Comparison of ENCODE assay signal across 19 cellular contexts in the genomic region with DNA sequence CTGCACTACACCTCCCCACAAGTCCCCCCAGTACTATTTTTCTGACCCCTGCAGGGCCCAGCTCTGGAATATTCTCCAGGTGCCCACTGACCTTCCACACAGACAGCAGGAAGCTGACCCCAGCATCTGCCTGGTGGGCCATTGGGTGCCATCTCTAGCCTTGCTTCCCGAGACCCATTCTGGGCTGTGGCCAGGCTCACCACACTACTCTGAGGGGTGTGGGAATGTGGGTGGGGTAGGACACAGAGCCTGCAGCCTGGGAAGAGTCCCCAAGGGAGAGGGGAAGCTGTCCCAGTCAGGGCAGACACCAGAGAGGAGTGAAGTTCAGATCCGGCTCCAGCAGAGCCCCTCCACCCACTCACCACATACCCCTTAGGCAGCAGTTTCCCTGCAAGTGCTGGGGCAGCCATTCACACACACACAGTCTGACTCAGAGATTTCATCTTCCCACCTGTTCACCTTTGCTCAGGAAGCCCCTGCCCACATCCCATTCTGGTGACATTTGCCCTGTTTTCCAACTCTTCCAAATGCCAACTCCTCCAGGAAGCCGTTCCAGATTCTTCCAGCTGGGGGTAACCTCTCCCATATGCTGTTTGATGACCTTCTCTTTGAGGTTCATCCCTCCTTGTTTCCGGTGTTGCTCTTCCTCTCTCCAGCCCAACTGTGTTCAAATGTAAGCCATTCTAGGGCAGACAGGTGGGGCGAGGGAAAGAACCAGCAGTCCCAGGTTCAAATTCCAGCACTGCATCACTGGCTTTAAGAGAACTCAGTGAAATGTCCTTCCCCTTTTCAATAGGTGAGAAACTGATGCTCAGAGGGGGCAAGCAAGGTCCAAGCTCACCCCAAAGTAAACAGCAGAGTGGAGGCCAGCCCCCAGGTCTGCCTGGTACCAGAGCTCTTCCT. TPM values are rescaled to one million over a fixed set of nuclear protein-coding genes. Genes with fewer than 3 reads are reported as not detected.
DNase-seq lines count a peak whose midpoint lies in the region; ATAC-seq, FAIRE-seq and TF ChIP-seq lines count a peak whose summit lies in the region.
"Had no signal": no experiment of that assay in that cellular context is flagged by ENCODE, and none has a peak within 500 bp of the region (broad histone marks: within the 10 kb centered on the region; RNA-seq: fewer than 3 reads in every experiment).

No MANE protein-coding gene starts in this region.

- no peak for FAIRE-seq in kidney (lab: Jason Lieb, UNC)
- FAIRE-seq: HTR-8/SVneo had no signal

- peaks cover 42% of the 10 kb centered on the region for H3K4me1 Mint-ChIP-seq in progenitor cell of endocrine pancreas (ENCODE audit: low read depth)
- H3K4me1 Mint-ChIP-seq: central memory CD8-positive, alpha-beta T cell; immature natural killer cell had no signal

- no peak overlapping the region for H3K9ac ChIP-seq in kidney (ENCODE audit: low read length in 2 of 2)

- WGBS in body of pancreas, 2 donors: 44 to 67% methylated on average over 5 of the region's 5 CpGs
- WGBS in gastroesophageal sphincter (ENCODE audit: low coverage in 1 of 2), 2 donors: 56 to 83% methylated on average over 3 of the region's 5 CpGs

- TF ChIP-seq POLR2A in body of pancreas (IDR thresholded peaks at IDR 0.05): no peak
- TF ChIP-seq POLR2A in gastroesophageal sphincter (IDR thresholded peaks at IDR 0.05): no peak

- intact Hi-C loops in body of pancreas (cut with DNase I) (no loop called here), tibial artery (cut with DNase I; ENCODE audit: low total_unique reads) (no loop called here), kidney (cut with DNase I) (no loop called here)

- peaks cover 5% of the 10 kb centered on the region for H3K27me3 Mint-ChIP-seq in progenitor cell of endocrine pancreas
- H3K27me3 Mint-ChIP-seq: central memory CD8-positive, alpha-beta T cell had no signal

- H3K27ac ChIP-seq in body of pancreas: peak overlapping the region; percentile 76 to 88 (median 82)
- H3K27ac ChIP-seq in gastroesophageal sphincter: peak overlapping the region in 1 of 4 donors; percentile 48
- no peak overlapping the region for H3K27ac ChIP-seq in tibial artery
- H3K27ac ChIP-seq in kidney (ENCODE audit: low read depth in 2 of 2, low read length in 2 of 2): peak overlapping the region in 1 of 2 donors; percentile 20
- H3K27ac ChIP-seq: VCaP had no signal

- peak overlapping the region; percentile 53 for H3K27ac Mint-ChIP-seq in progenitor cell of endocrine pancreas
- H3K27ac Mint-ChIP-seq: activated T-helper 1 cell treated with anti-CD3 and anti-CD28 coated beads, Interleukin-12 subunit alpha, Interleukin-12 subunit beta, Interleukin-2, Interleukin-4 antibody, amounts not matched to agents 30 ng/mL and 10 ng/mL and 1 ng/mL, durations not matched to agents 14 hours and 24 hours and 36 hours; immature natural killer cell had no signal

- no peak for TF ChIP-seq CTCF in body of pancreas (IDR thresholded peaks at IDR 0.05)
- no peak for TF ChIP-seq CTCF in gastroesophageal sphincter (IDR thresholded peaks at IDR 0.05)
- no peak for TF ChIP-seq CTCF in progenitor cell of endocrine pancreas (IDR thresholded peaks at IDR 0.05; ENCODE audit: unreplicated experiment)
- no peak for TF ChIP-seq CTCF in tibial artery (IDR thresholded peaks at IDR 0.05)
- no peak for TF ChIP-seq CTCF in kidney (IDR thresholded peaks at IDR 0.05; ENCODE audit: borderline replicate concordance, extremely low read depth, insufficient read depth)

- H3K9me3 Mint-ChIP-seq in progenitor cell of endocrine pancreas (ENCODE audit: low read depth): no peaks in the 10 kb centered on the region
- H3K9me3 Mint-ChIP-seq: activated T-helper 1 cell treated with anti-CD3 and anti-CD28 coated beads, Interleukin-12 subunit alpha, Interleukin-12 subunit beta, Interleukin-2, Interleukin-4 antibody, amounts not matched to agents 30 ng/mL and 10 ng/mL and 1 ng/mL, durations not matched to agents 14 hours and 24 hours and 36 hours; central memory CD8-positive, alpha-beta T cell; immature natural killer cell had no signal

- no peaks in the 10 kb centered on the region for H3K9me3 ChIP-seq in body of pancreas
- H3K9me3 ChIP-seq in gastroesophageal sphincter: no peaks in the 10 kb centered on the region
- H3K9me3 ChIP-seq in tibial artery: no peaks in the 10 kb centered on the region
- H3K9me3 ChIP-seq in kidney (ENCODE audit: control insufficient read depth in 1 of 2, low read length in 2 of 2): no peaks in the 10 kb centered on the region

- no peaks in the 10 kb centered on the region for H3K27me3 ChIP-seq in body of pancreas
- peaks cover 6% of the 10 kb centered on the region for H3K27me3 ChIP-seq in gastroesophageal sphincter
- H3K27me3 ChIP-seq in tibial artery: peaks cover 0 to 4% of the 10 kb centered on the region in 2 donors

- no peak for TF ChIP-seq EP300 in gastroesophageal sphincter (IDR thresholded peaks at IDR 0.05)

- ATAC-seq in body of pancreas: no peak
- peak; percentile 55 for ATAC-seq in gastroesophageal sphincter

- no peak overlapping the region for H3K4me3 Mint-ChIP-seq in progenitor cell of endocrine pancreas (ENCODE audit: low read depth)
- H3K4me3 Mint-ChIP-seq: activated T-helper 1 cell treated with anti-CD3 and anti-CD28 coated beads, Interleukin-12 subunit alpha, Interleukin-12 subunit beta, Interleukin-2, Interleukin-4 antibody, amounts not matched to agents 30 ng/mL and 10 ng/mL and 1 ng/mL, durations not matched to agents 14 hours and 24 hours and 36 hours; central memory CD8-positive, alpha-beta T cell; immature natural killer cell had no signal

- H3K4me3 ChIP-seq in body of pancreas: peak overlapping the region in 1 of 2 donors; percentile 2
- H3K4me3 ChIP-seq in gastroesophageal sphincter: peak overlapping the region; percentile 4 to 41
- H3K4me3 ChIP-seq in tibial artery: peak overlapping the region; percentile 33 to 41
- H3K4me3 ChIP-seq in kidney (ENCODE audit: low read length in 2 of 2): peak overlapping the region in 1 of 2 donors; percentile 35

- H3K36me3 ChIP-seq in body of pancreas (replicated peaks in 1 of 2; ENCODE audit: insufficient read depth in 1 of 2, low read depth in 2 of 2) (no peaks in the 10 kb centered on the region), gastroesophageal sphincter (no peaks in the 10 kb centered on the region), tibial artery (no peaks in the 10 kb centered on the region), kidney (ENCODE audit: control insufficient read depth in 1 of 2, insufficient read depth in 2 of 2, low read length in 2 of 2) (no peaks in the 10 kb centered on the region)

- DNase-seq in body of pancreas (no peak), progenitor cell of endocrine pancreas (ENCODE audit: low spot score, unreplicated experiment) (no peak), tibial artery (no peak), kidney (no peak), HPDE6-E6E7 (ENCODE audit: extremely low spot score) (no peak)
- DNase-seq in activated CD4-positive, alpha-beta T cell treated with anti-CD3 and anti-CD28 coated beads for 4 hours: no peak
- DNase-seq: activated CD8-positive, alpha-beta memory T cell treated with anti-CD3 and anti-CD28 coated beads for 24 hours; H7; immature natural killer cell; NK-92 treated with Interleukin-12 subunit alpha and Interleukin-12 subunit beta, amount 100 ng/mL, for 24 hours; T-helper 1 cell had no signal

- no peaks in the 10 kb centered on the region for H3K36me3 Mint-ChIP-seq in progenitor cell of endocrine pancreas (ENCODE audit: insufficient read depth)
- H3K36me3 Mint-ChIP-seq: immature natural killer cell had no signal

- H3K4me1 ChIP-seq in body of pancreas (peaks cover 82% of the 10 kb centered on the region), gastroesophageal sphincter (peaks cover 0 to 18% (median 0%) of the 10 kb centered on the region in 3 donors), tibial artery (no peaks in the 10 kb centered on the region), kidney (ENCODE audit: control insufficient read depth in 1 of 2, insufficient read depth in 1 of 2, low read depth in 1 of 2, low read length in 2 of 2) (peaks cover 0 to 3% of the 10 kb centered on the region in 2 donors)

RNA-seq across cellular contexts. Expression of gene SLCO2B1, which starts 2.0 kb away (rescaled TPM):
- total RNA-seq in body of pancreas (100 to 1,000 TPM in 1 of 2 donors, 10 to 100 TPM in 1; 33.7 to 101 TPM), gastroesophageal sphincter (10 to 100 TPM; 25.7 to 70.1 (median 33.1) TPM), progenitor cell of endocrine pancreas (6.6 and 7.3 TPM in 2 replicates), kidney (117 TPM)
- 8.9 TPM for polyA plus RNA-seq in kidney (ENCODE audit: insufficient read depth, low read depth, low replicate concordance)
- total RNA-seq: activated T-helper 1 cell treated with anti-CD3 and anti-CD28 coated beads, Interleukin-12 subunit alpha, Interleukin-12 subunit beta, Interleukin-2, Interleukin-4 antibody, amounts not matched to agents 30 ng/mL and 10 ng/mL and 1 ng/mL, durations not matched to agents 14 hours and 24 hours and 36 hours; mononuclear cell had no signal
- polyA plus RNA-seq: BJ, immature natural killer cell had no signal

RNA-seq across cellular contexts. Expression of gene OR2AT4, which starts 56.2 kb away (rescaled TPM):
- total RNA-seq in body of pancreas: under 1 TPM in 1 of 2 donors, not detected in 1; under 0.01 TPM
- not detected for total RNA-seq in gastroesophageal sphincter
- not detected in 2 replicates for total RNA-seq in progenitor cell of endocrine pancreas
- not detected for total RNA-seq in kidney
- polyA plus RNA-seq in kidney (ENCODE audit: insufficient read depth, low read depth, low replicate concordance): not detected
- total RNA-seq: activated T-helper 1 cell treated with anti-CD3 and anti-CD28 coated beads, Interleukin-12 subunit alpha, Interleukin-12 subunit beta, Interleukin-2, Interleukin-4 antibody, amounts not matched to agents 30 ng/mL and 10 ng/mL and 1 ng/mL, durations not matched to agents 14 hours and 24 hours and 36 hours; H7; mononuclear cell; omental fat pad had no signal
- polyA plus RNA-seq: BJ, immature natural killer cell had no signal

Comparison
In these comparisons a context has a peak if more than half of its experiments do, and no peak if none do; other contexts are left out.
1. H3K27ac ChIP-seq: peak in body of pancreas (4 of 4); none in tibial artery (0 of 2).